ENCODE assay signal across 8 cellular contexts in the genomic region with DNA sequence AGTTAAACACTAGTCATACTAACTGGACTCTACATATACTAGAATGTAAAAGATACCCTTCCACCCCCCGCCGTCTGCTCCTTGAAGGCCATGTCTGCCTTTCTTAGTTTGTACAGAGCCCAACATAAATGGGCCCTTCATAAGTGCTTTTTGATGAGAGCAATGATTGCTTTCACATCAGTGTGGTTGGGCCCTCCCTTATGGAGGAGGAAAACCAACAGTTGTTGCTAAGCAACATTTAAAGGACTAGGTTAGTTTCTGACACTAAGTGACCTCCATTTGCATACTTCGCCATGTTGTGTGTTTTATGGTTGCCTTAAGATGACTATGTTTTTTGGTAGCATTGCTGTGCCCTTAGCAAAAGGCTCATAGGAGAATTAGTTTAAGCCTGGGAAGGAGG.
DNase-seq lines count a peak whose midpoint lies in the region; ATAC-seq and TF ChIP-seq lines count a peak whose summit lies in the region.

No MANE protein-coding gene starts in this region.

- H3K9me1 ChIP-seq in IMR-90 (ENCODE audit: insufficient read depth, low read length) = peaks cover 10% of the 10 kb centered on the region

- H3K9me3 ChIP-seq in right cardiac atrium (ENCODE audit: control insufficient read depth, low read length) (no peaks in the 10 kb centered on the region), IMR-90 (ENCODE audit: control insufficient read depth, insufficient read depth, low read length) (no peaks in the 10 kb centered on the region), smooth muscle cell (replicated peaks; ENCODE audit: low read depth) (no peaks in the 10 kb centered on the region), hepatocyte (ENCODE audit: low read depth) (no peaks in the 10 kb centered on the region), uterus (no peaks in the 10 kb centered on the region)

- no peaks in the 10 kb centered on the region for H4K20me1 ChIP-seq in IMR-90 (ENCODE audit: insufficient read depth, low read length)
- peaks cover 24% of the 10 kb centered on the region for H4K20me1 ChIP-seq in smooth muscle cell (ENCODE audit: low read depth)
- no peaks in the 10 kb centered on the region for H4K20me1 ChIP-seq in hepatocyte (ENCODE audit: insufficient read depth, poor library complexity, severe bottlenecking)

- peak overlapping the region; percentile 80 for H3K27ac Mint-ChIP-seq in activated naive CD8-positive, alpha-beta T cell treated with anti-CD3 and anti-CD28 coated beads, Interleukin-2, amount 50 U/mL, for 24 hours

- H3K4me1 Mint-ChIP-seq in activated naive CD8-positive, alpha-beta T cell treated with anti-CD3 and anti-CD28 coated beads, Interleukin-2, amount 50 U/mL, for 24 hours = peaks cover 98% of the 10 kb centered on the region

- peak overlapping the region; percentile 80; the same call in 2 of the 3 replicates for H2BK15ac ChIP-seq in IMR-90 (ENCODE audit: low read depth, low read length)

- peak overlapping the region; percentile 66 for H2AK5ac ChIP-seq in IMR-90 (ENCODE audit: low read depth, low read length)

- H3K79me1 ChIP-seq in IMR-90 (ENCODE audit: low read depth in 1 of 2, low read length in 2 of 2) = peaks cover 28 to 42% of the 10 kb centered on the region in 2 experiments

- H2BK5ac ChIP-seq in IMR-90 (ENCODE audit: low read depth, low read length, poor library complexity, severe bottlenecking) = no peak overlapping the region

- H3K4me3 Mint-ChIP-seq in activated naive CD8-positive, alpha-beta T cell treated with anti-CD3 and anti-CD28 coated beads, Interleukin-2, amount 50 U/mL, for 24 hours = peak overlapping the region; percentile 44

- H3K9ac ChIP-seq in IMR-90 (ENCODE audit: low read depth, low read length) (no peak overlapping the region), smooth muscle cell (ENCODE audit: low read depth) (no peak overlapping the region)

- peaks cover 62% of the 10 kb centered on the region for H3K79me2 ChIP-seq in smooth muscle cell (ENCODE audit: low read depth)
- no peaks in the 10 kb centered on the region for H3K79me2 ChIP-seq in hepatocyte

- peaks cover 25% of the 10 kb centered on the region for H3K36me3 Mint-ChIP-seq in activated naive CD8-positive, alpha-beta T cell treated with anti-CD3 and anti-CD28 coated beads, Interleukin-2, amount 50 U/mL, for 24 hours (ENCODE audit: low read depth)

- no peaks in the 10 kb centered on the region for H3K27me3 ChIP-seq in right cardiac atrium (ENCODE audit: control insufficient read depth, insufficient read depth)
- no peaks in the 10 kb centered on the region for H3K27me3 ChIP-seq in IMR-90 (ENCODE audit: control insufficient read depth, insufficient read depth, low read length)
- no peaks in the 10 kb centered on the region for H3K27me3 ChIP-seq in smooth muscle cell (ENCODE audit: low read depth)
- no peaks in the 10 kb centered on the region for H3K27me3 ChIP-seq in hepatocyte
- no peaks in the 10 kb centered on the region for H3K27me3 ChIP-seq in uterus

- H2AFZ ChIP-seq in IMR-90 (replicated peaks; ENCODE audit: low read length, poor library complexity) (no peak overlapping the region), smooth muscle cell (ENCODE audit: low read depth) (no peak overlapping the region), hepatocyte (no peak overlapping the region)

- H4K91ac ChIP-seq in IMR-90 (ENCODE audit: insufficient read depth, low read depth, low read length) = peak overlapping the region; percentile 47; the same call in 1 of the 2 replicates

- peaks cover 21% of the 10 kb centered on the region for H3F3A ChIP-seq in smooth muscle cell (ENCODE audit: low read depth)

- peak overlapping the region; percentile 54 for H2BK120ac ChIP-seq in IMR-90 (ENCODE audit: low read depth, low read length)

- peaks cover 4% of the 10 kb centered on the region for H3K9me3 Mint-ChIP-seq in activated naive CD8-positive, alpha-beta T cell treated with anti-CD3 and anti-CD28 coated beads, Interleukin-2, amount 50 U/mL, for 24 hours

- H3K36me3 ChIP-seq in IMR-90 (ENCODE audit: control insufficient read depth, insufficient read depth, low read length) (peaks cover 9% of the 10 kb centered on the region; the same call in 1 of the 2 replicates), smooth muscle cell (ENCODE audit: low read depth) (no peaks in the 10 kb centered on the region), hepatocyte (replicated peaks; ENCODE audit: insufficient read depth, low read depth) (no peaks in the 10 kb centered on the region), uterus (no peaks in the 10 kb centered on the region)

- WGBS in right cardiac atrium = 85% methylated on average over 3 of the region's 3 CpGs
- WGBS in IMR-90 (ENCODE audit: extremely low coverage in 2 of 2, insufficient read length in 1 of 2), 2 experiments = no CpG with 5 or more reads among the region's 3 CpGs
- 85% methylated on average over 3 of the region's 3 CpGs for WGBS in smooth muscle cell (ENCODE audit: low lambda C conversion rate)
- 90% methylated on average over 3 of the region's 3 CpGs for WGBS in hepatocyte (ENCODE audit: low lambda C conversion rate, missing lambda C conversion rate)

- no peak overlapping the region for H3K27ac ChIP-seq in right cardiac atrium (ENCODE audit: low read length)
- no peak overlapping the region for H3K27ac ChIP-seq in IMR-90 (ENCODE audit: insufficient read depth, low read length)
- H3K27ac ChIP-seq in smooth muscle cell (ENCODE audit: low read depth) = peak overlapping the region; percentile 83
- H3K27ac ChIP-seq in hepatocyte = no peak overlapping the region
- H3K27ac ChIP-seq in RWPE1 = no peak overlapping the region
- peak overlapping the region in 1 of 2 donors; percentile 60 for H3K27ac ChIP-seq in uterus

- intact Hi-C loops in left cardiac atrium (cut with DNase I) = no loop called here
- intact Hi-C loops in right cardiac atrium (cut with DNase I) = no loop called here
- intact Hi-C loops in IMR-90 (cut with micrococcal nuclease) = loop anchor here (5.0 to 10.0 kb wide), 2 partner anchors 85 to 397 kb away; no protein-coding TSS in a partner anchor
- intact Hi-C loops in uterus (cut with DNase I; ENCODE audit: low total_unique reads) = no loop called here

- H3K4me1 ChIP-seq in right cardiac atrium (ENCODE audit: control insufficient read depth, insufficient read depth, low read length) = peaks cover 13% of the 10 kb centered on the region
- peaks cover 17% of the 10 kb centered on the region for H3K4me1 ChIP-seq in IMR-90 (ENCODE audit: control insufficient read depth, insufficient read depth, low read length)
- H3K4me1 ChIP-seq in smooth muscle cell (ENCODE audit: low read depth) = peaks cover 62% of the 10 kb centered on the region
- H3K4me1 ChIP-seq in hepatocyte (ENCODE audit: insufficient read depth) = no peaks in the 10 kb centered on the region
- H3K4me1 ChIP-seq in uterus = no peaks in the 10 kb centered on the region

- no peaks in the 10 kb centered on the region for H3K9me2 ChIP-seq in hepatocyte (replicated peaks; ENCODE audit: insufficient read depth)

- H3K14ac ChIP-seq in IMR-90 (replicated peaks; ENCODE audit: low read depth, low read length) = peak overlapping the region; percentile 78

- H3K4me3 ChIP-seq in right cardiac atrium (ENCODE audit: low read length) (no peak overlapping the region), IMR-90 (ENCODE audit: insufficient read depth, low read depth, low read length) (no peak overlapping the region), smooth muscle cell (no peak overlapping the region), hepatocyte (no peak overlapping the region), uterus (no peak overlapping the region)

- peak overlapping the region; percentile 24 to 45; a peak in 2 of 4 replicates for H4K8ac ChIP-seq in IMR-90 (ENCODE audit: low read depth in 2 of 2, low read length in 2 of 2)

- POLR2A ChIA-PET in IMR-90 (lab: Charles Lee; ENCODE audit: unreplicated experiment) (no interaction called here), RWPE1 (lab: Yijun Ruan, JAX; ENCODE audit: low non-redundant PET) (no interaction called here)

- H3K18ac ChIP-seq in IMR-90 (ENCODE audit: low read depth, low read length) = 0 out of 2 replicates have a peak overlapping the region, but pooled peaks have one; percentile 9

- H3K4me2 ChIP-seq in IMR-90 (ENCODE audit: low read depth, low read length) (no peak overlapping the region), smooth muscle cell (peak overlapping the region; percentile 56), hepatocyte (no peak overlapping the region)

- DNase-seq in left cardiac atrium (no peak), right cardiac atrium (no peak), IMR-90 (no peak), smooth muscle cell (lab: John Stamatoyannopoulos, UW; ENCODE audit: unreplicated experiment) (no peak), hepatocyte (ENCODE audit: low spot score) (no peak), RWPE1 (ENCODE audit: low spot score) (no peak), uterus (no peak)
- DNase-seq in activated naive CD8-positive, alpha-beta T cell treated with anti-CD3 and anti-CD28 coated beads, Interleukin-2, amount 50 U/mL, for 24 hours = no peak

- CTCF ChIA-PET in IMR-90 (lab: Yijun Ruan, JAX) = interaction anchor here (0.7 to 2.5 kb wide), 3 partner anchors 9 to 152 kb away, joined by 4 to 6 read pairs (median 5); no protein-coding TSS in a partner anchor
- CTCF ChIA-PET in RWPE1 (lab: Yijun Ruan, JAX) = no interaction called here

- in situ Hi-C loops in IMR-90 (cut with MboI; ENCODE audit: low sequenced_read_pairs) = no loop called here

- H2BK20ac ChIP-seq in IMR-90 (ENCODE audit: low read depth, low read length) = peak overlapping the region; percentile 51

- no peaks in the 10 kb centered on the region for H3K27me3 Mint-ChIP-seq in activated naive CD8-positive, alpha-beta T cell treated with anti-CD3 and anti-CD28 coated beads, Interleukin-2, amount 50 U/mL, for 24 hours

- peak overlapping the region; percentile 15; the same call in 1 of the 2 replicates for H4K5ac ChIP-seq in IMR-90 (ENCODE audit: low read depth, low read length)

- no peak overlapping the region for H2AK9ac ChIP-seq in IMR-90 (replicated peaks; ENCODE audit: low read depth, low read length, poor library complexity)

- no peak for TF ChIP-seq CTCF in IMR-90 (conservative IDR thresholded peaks at IDR 0.05; ENCODE audit: low read depth, low read length)
- TF ChIP-seq CTCF in smooth muscle cell (IDR thresholded peaks at IDR 0.05; ENCODE audit: borderline replicate concordance, insufficient read depth, poor library complexity, severe bottlenecking) = no peak
- TF ChIP-seq CTCF in hepatocyte (IDR thresholded peaks at IDR 0.05; ENCODE audit: poor library complexity) = no peak
- TF ChIP-seq CTCF in RWPE1 (conservative IDR thresholded peaks at IDR 0.05; ENCODE audit: low read depth) = no peak
- no peak for TF ChIP-seq CTCF in uterus (IDR thresholded peaks at IDR 0.05)

- no TSS peak for BruUV-seq in IMR-90 (replicated peaks; lab: Mats Ljungman, UMichigan)

- dilution Hi-C loops in IMR-90 (cut with HindIII; ENCODE audit: low sequenced_read_pairs, unreplicated experiment) = no loop called here

- H3K23ac ChIP-seq in IMR-90 (ENCODE audit: low read depth, low read length) = peak overlapping the region; percentile 49; the same call in 1 of the 2 replicates

- peak overlapping the region; percentile 77 for H3K4ac ChIP-seq in IMR-90 (ENCODE audit: low read depth, low read length)

- TF ChIP-seq RAD21 in IMR-90 (IDR thresholded peaks at IDR 0.05; ENCODE audit: low read length) = no peak

- no peak overlapping the region for H3K56ac ChIP-seq in IMR-90 (ENCODE audit: extremely low read depth, insufficient read depth, low read length)

- no peak for TF ChIP-seq POLR2A in IMR-90 (IDR thresholded peaks at IDR 0.05; ENCODE audit: low read depth, low read length)
- no peak for TF ChIP-seq POLR2A in uterus (IDR thresholded peaks at IDR 0.05)

- peak; percentile 20 to 30 for ATAC-seq in left cardiac atrium
- no peak for ATAC-seq in right cardiac atrium
- ATAC-seq in IMR-90 (ENCODE audit: low read depth) = no peak
- peak; percentile 61 for ATAC-seq in activated naive CD8-positive, alpha-beta T cell treated with anti-CD3 and anti-CD28 coated beads, Interleukin-2, amount 50 U/mL, for 24 hours

Comparison
In these comparisons a context has a peak if more than half of its experiments do, and no peak if none do; other contexts are left out.
1. ATAC-seq: peak in left cardiac atrium (2 of 2) and activated naive CD8-positive, alpha-beta T cell treated with anti-CD3 and anti-CD28 coated beads, Interleukin-2, amount 50 U/mL, for 24 hours (single experiment); none in right cardiac atrium (0 of 2) and IMR-90 (single experiment).